In genomic region chr12:4506870-4507269, GRCh38 we compare ENCODE assay signal across 8 cellular contexts. TPM values are rescaled to one million over a fixed set of nuclear protein-coding genes. Genes with fewer than 3 reads are reported as not detected.
DNase-seq lines count a peak whose midpoint lies in the region; ATAC-seq and FAIRE-seq lines count a peak whose summit lies in the region.

No MANE protein-coding gene starts in this region.

- FAIRE-seq in HTR-8/SVneo (lab: Jason Lieb, UNC) (peak; percentile 16), colon (lab: Jason Lieb, UNC) (peak; percentile 61)

- ATAC-seq in GM19468 (IDR thresholded peaks at IDR 0.05; ENCODE audit: extremely low read depth, unreplicated experiment) = peak; percentile 46

- DNase-seq in Daoy (ENCODE audit: low read depth) (peak; percentile 21), HTR-8/SVneo (ENCODE audit: insufficient read length, low spot score) (no peak), iPS-NIHi11 (ENCODE audit: low spot score) (no peak), NCI-H748 (lab: John Stamatoyannopoulos, UW; ENCODE audit: unreplicated experiment) (no peak), UCSD-AML1 (lab: John Stamatoyannopoulos, UW; ENCODE audit: unreplicated experiment) (no peak)
- DNase-seq in stimulated activated naive CD4-positive, alpha-beta T cell treated with Interleukin-2 at 50 U/mL for 16 hours (lab: John Stamatoyannopoulos, UW) = no peak

RNA-seq across cellular contexts. Expression of gene RAD51AP1, which starts 31.8 kb away (rescaled TPM):
- total RNA-seq in Daoy (2014; rRNA removed; shearing (Covaris generic)) = 106 and 121 TPM in 2 replicates

RNA-seq across cellular contexts. Expression of gene DYRK4, which starts 55.1 kb away (rescaled TPM):
- total RNA-seq in Daoy (2014; rRNA removed; shearing (Covaris generic)) = 36.0 and 48.5 TPM in 2 replicates
